ENCODE assay signal across 8 cellular contexts in genomic region chr12:80936353-80936641, GRCh38. TPM values are rescaled to one million over a fixed set of nuclear protein-coding genes. Genes with fewer than 3 reads are reported as not detected.
DNase-seq lines count a peak whose midpoint lies in the region; ATAC-seq, FAIRE-seq and TF ChIP-seq lines count a peak whose summit lies in the region.

No MANE protein-coding gene starts in this region.

- H3K4me2 ChIP-seq in keratinocyte (ENCODE audit: control insufficient read depth, extremely low read depth, insufficient read depth, low read depth, low read length) = peak overlapping the region; percentile 87

- H3K27ac Mint-ChIP-seq in type B pancreatic cell = peak overlapping the region; percentile 89

- TF ChIP-seq CTCF in keratinocyte (optimal IDR thresholded peaks at IDR 0.05 in 1 of 3, IDR thresholded peaks at IDR 0.05 in 1 of 3, conservative IDR thresholded peaks at IDR 0.05 in 1 of 3; ENCODE audit: extremely low read depth in 1 of 3, insufficient read depth in 2 of 3, low read length in 3 of 3) (no peak), type B pancreatic cell (conservative IDR thresholded peaks at IDR 0.05) (no peak)

- no peaks in the 10 kb centered on the region for H3K36me3 Mint-ChIP-seq in type B pancreatic cell

- no peaks in the 10 kb centered on the region for H4K20me1 ChIP-seq in keratinocyte (ENCODE audit: control insufficient read depth, extremely low read depth, insufficient read depth, low read length)

- peak overlapping the region; percentile 96 for H3K4me3 Mint-ChIP-seq in type B pancreatic cell

- DNase-seq in Right ventricle myocardium inferior (ENCODE audit: missing footprints) (peak; percentile 73), cardiac septum (ENCODE audit: low spot score) (no peak), keratinocyte (ENCODE audit: low read depth, low spot score) (no peak), type B pancreatic cell (ENCODE audit: extremely low spot score, unreplicated experiment) (no peak), activated gamma-delta T cell (lab: John Stamatoyannopoulos, UW) (no peak), NOMO-1 treated with DMSO at 0.1 percent for 48 hours (lab: John Stamatoyannopoulos, UW; ENCODE audit: unreplicated experiment) (no peak)
- no peak for DNase-seq in effector CD4-positive, alpha-beta T cell

- no peaks in the 10 kb centered on the region for H3K9me1 ChIP-seq in keratinocyte (ENCODE audit: control insufficient read depth, extremely low read depth, insufficient read depth, low read length)

- peak overlapping the region; percentile 78 for H2AFZ ChIP-seq in keratinocyte (ENCODE audit: control insufficient read depth, low read length)

- H3K4me1 ChIP-seq in keratinocyte (ENCODE audit: control insufficient read depth, extremely low read depth, insufficient read depth, low read length) = peaks cover 7% of the 10 kb centered on the region

- H3K79me2 ChIP-seq in keratinocyte (ENCODE audit: control insufficient read depth, insufficient read depth, low read length) = no peaks in the 10 kb centered on the region

- H3K4me3 ChIP-seq in keratinocyte (ENCODE audit: control insufficient read depth in 2 of 3, extremely low read depth in 1 of 3, insufficient read depth in 2 of 3, low read depth in 1 of 3, low read length in 3 of 3) = peak overlapping the region; percentile 31 to 67 (median 61)

- dilution Hi-C loops in keratinocyte (cut with MboI; ENCODE audit: extremely low pct_ligation_motif_present, low sequenced_read_pairs) = no loop called here

- no peak for FAIRE-seq in keratinocyte (lab: Jason Lieb, UNC)

- ATAC-seq in Right ventricle myocardium inferior = peak; percentile 65

- no peak overlapping the region for H3K9ac ChIP-seq in keratinocyte (ENCODE audit: control insufficient read depth, extremely low read depth, insufficient read depth, low read length)

- intact Hi-C loops in Right ventricle myocardium inferior (cut with DNase I) (loop anchor here (2.0 to 5.0 kb wide), 3 partner anchors 59 to 143 kb away; partner anchors contain the start of gene ACSS3), cardiac septum (cut with DNase I) (loop anchor here (5.0 kb wide), 3 partner anchors 59 to 141 kb away; partner anchors contain the start of gene ACSS3)

- H3K9me3 ChIP-seq in keratinocyte (ENCODE audit: control insufficient read depth, low read depth, low read length) = no peaks in the 10 kb centered on the region

- H3K36me3 ChIP-seq in keratinocyte (ENCODE audit: control insufficient read depth in 2 of 2, extremely low read depth in 1 of 2, insufficient read depth in 2 of 2, low read length in 2 of 2) = no peaks in the 10 kb centered on the region

- H3K4me1 Mint-ChIP-seq in type B pancreatic cell (ENCODE audit: unreplicated experiment) = peaks cover 16% of the 10 kb centered on the region

- peak overlapping the region; percentile 56 for H3K27ac ChIP-seq in angular gyrus (ENCODE audit: low read depth, low read length)
- no peak overlapping the region for H3K27ac ChIP-seq in keratinocyte (ENCODE audit: control insufficient read depth, insufficient read depth, low read length)

- peaks cover 28% of the 10 kb centered on the region for H3K27me3 ChIP-seq in keratinocyte (ENCODE audit: control insufficient read depth, extremely low read depth, insufficient read depth, low read length)

- peaks cover 21% of the 10 kb centered on the region for H3K27me3 Mint-ChIP-seq in type B pancreatic cell

- no peaks in the 10 kb centered on the region for H3K9me3 Mint-ChIP-seq in type B pancreatic cell

RNA-seq across cellular contexts. Expression of gene LIN7A, which starts 1.4 kb away (rescaled TPM):
- total RNA-seq in Right ventricle myocardium inferior = 13.7 TPM
- 17.3 TPM for total RNA-seq in cardiac septum
- not detected in 3 replicates for polyA plus RNA-seq in keratinocyte
- not detected for polyA plus RNA-seq in keratinocyte (2011; ENCODE audit: low read depth)
- polyA plus RNA-seq in keratinocyte (2011; cell fraction: cytosol; rRNA removed) = not detected in 2 replicates
- not detected in 2 replicates for polyA plus RNA-seq in keratinocyte (2011; cell fraction: nucleus; rRNA removed)
- polyA plus RNA-seq in keratinocyte (2012; ENCODE audit: low replicate concordance) = not detected in 2 replicates
- not detected in 3 replicates for polyA minus RNA-seq in keratinocyte
- not detected for polyA minus RNA-seq in keratinocyte (2011; cell fraction: cytosol; rRNA and poly(A)+ RNA removed)
- not detected in 2 replicates for polyA minus RNA-seq in keratinocyte (2011; cell fraction: nucleus; rRNA and poly(A)+ RNA removed)
- total RNA-seq in type B pancreatic cell (ENCODE audit: low replicate concordance) = 22.1 and 32.7 TPM in 2 replicates
